ENCODE assay signal across 20 cellular contexts in the genomic region with DNA sequence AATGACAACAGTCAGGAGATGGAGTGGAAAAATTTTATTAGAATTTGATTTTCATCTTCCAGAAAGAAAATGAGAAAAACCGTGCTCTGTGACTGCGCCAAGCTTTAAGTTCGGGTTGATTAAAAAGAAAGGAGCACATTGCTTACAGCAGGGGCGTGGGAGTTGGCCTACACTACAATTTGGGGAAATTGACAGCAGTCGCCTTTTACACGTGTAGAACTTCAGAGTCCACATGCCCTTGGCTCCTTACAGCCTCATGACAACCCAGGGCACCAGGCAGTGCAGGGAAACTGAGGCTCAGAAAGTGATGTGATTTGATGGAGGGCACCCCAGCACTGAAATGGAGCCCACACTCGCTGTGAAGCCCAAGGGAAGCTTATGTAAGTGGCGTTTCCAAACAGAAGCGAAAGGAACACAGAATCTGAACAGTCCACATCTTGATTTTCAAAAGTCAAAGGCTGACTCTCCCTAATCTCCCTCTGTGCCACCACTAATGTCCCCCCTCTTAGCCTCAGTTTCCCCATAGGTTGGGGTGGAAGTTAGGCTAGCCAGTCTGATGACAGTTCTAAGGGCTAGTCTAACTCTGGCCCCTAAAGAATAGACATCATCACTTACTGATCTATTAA. TPM values are rescaled to one million over a fixed set of nuclear protein-coding genes. Genes with fewer than 3 reads are reported as not detected.
"Had no signal": no experiment of that assay in that cellular context is flagged by ENCODE, and none has a peak within 500 bp of the region (broad histone marks: within the 10 kb centered on the region; RNA-seq: fewer than 3 reads in every experiment).

No MANE protein-coding gene starts in this region.

- H3K4me3 ChIP-seq: body of pancreas, gastroesophageal sphincter, right lobe of liver, spleen, upper lobe of left lung had no signal

- DNase-seq: activated B cell treated with CpG ODN at 0.5 μM for 24 hours; activated CD4-positive, alpha-beta T cell treated with anti-CD3 and anti-CD28 coated beads for 4 hours; activated CD8-positive, alpha-beta T cell treated with anti-CD3 and anti-CD28 coated beads for 36 hours; activated gamma-delta T cell treated with Interleukin-2 at 50 U/mL for 16 hours; amniotic stem cell; body of pancreas; immature natural killer cell; occipital lobe; SIG-M5; stimulated activated naive CD4-positive, alpha-beta T cell; T-helper 1 cell; T-helper 9 cell; upper lobe of left lung had no signal

- H3K36me3 ChIP-seq: gastroesophageal sphincter, right lobe of liver, spleen, upper lobe of left lung had no signal

- H3K9me3 ChIP-seq: body of pancreas, gastroesophageal sphincter, right lobe of liver, spleen, upper lobe of left lung had no signal

- H3K27ac ChIP-seq: body of pancreas, gastroesophageal sphincter, right lobe of liver, spleen, upper lobe of left lung had no signal

- ATAC-seq: activated CD8-positive, alpha-beta T cell treated with anti-CD3 and anti-CD28 coated beads for 36 hours; activated naive CD4-positive, alpha-beta T cell treated with anti-CD3 and anti-CD28 coated beads, Interleukin-2, amount 50 U/mL, for 72 hours; body of pancreas; gastroesophageal sphincter; right lobe of liver had no signal

- FAIRE-seq: colon had no signal

RNA-seq across cellular contexts. Expression of gene PPP2R2C, which starts 5.5 kb away (rescaled TPM):
- total RNA-seq: activated B cell treated with CpG ODN at 0.5 μM for 24 hours; activated CD8-positive, alpha-beta T cell treated with anti-CD3 and anti-CD28 coated beads for 36 hours; activated naive CD4-positive, alpha-beta T cell treated with anti-CD3 and anti-CD28 coated beads, Interleukin-2, amount 50 U/mL, for 72 hours; mononuclear cell; pulmonary artery endothelial cell had no signal
- polyA plus RNA-seq: immature natural killer cell had no signal
